15 cellular contexts compared by ENCODE assay signal in the genomic region with DNA sequence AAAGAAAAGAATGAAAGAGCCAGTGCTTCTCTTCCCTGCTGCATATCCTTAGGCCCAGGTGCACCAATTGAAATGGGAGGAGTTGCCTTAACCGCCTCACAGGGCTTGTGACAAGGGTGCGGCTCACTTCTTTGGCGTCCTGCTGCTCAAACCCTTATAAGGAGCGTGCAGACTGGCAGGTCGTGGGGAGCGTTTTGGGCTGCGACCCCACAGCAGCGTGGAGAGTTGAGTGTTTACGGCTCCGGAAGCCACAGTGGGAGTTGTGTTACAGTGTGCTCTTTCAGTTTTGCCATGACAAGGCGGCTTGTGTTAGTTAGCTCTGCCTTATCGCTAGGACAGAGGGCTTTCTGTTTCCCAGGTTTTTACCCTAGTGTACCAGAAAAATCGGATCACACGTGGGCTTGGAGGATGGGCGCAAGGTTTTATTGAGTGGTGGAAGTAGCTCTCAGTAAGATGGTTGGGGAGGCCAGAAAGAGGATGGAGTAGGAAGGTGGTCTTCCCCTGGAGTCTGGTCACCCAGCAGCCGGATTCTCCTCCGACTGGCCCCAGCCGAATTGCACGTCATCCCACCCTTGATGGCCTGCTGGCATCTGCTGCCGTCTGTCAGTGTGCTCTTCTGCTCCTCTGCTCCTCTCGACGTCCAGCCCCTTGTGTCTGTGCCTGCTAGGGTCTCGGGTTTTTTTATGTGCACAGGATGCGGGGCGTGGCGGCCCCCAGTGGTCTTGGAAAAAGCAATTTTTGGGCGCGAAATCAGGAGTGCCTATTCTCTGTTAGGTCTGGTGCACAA.
A peak's percentile ranks its signal among the peaks of the same experiment; 100 is the strongest.
DNase-seq lines count a peak whose midpoint lies in the region; ATAC-seq, FAIRE-seq and TF ChIP-seq lines count a peak whose summit lies in the region.
"Had no signal": no experiment of that assay in that cellular context is flagged by ENCODE, and none has a peak within 500 bp of the region (broad histone marks: within the 10 kb centered on the region; RNA-seq: fewer than 3 reads in every experiment).

No MANE protein-coding gene starts in this region.

- WGBS in GM12878 (ENCODE audit: insufficient coverage, insufficient replicate concordance, low lambda C conversion rate, missing lambda C conversion rate) = 45% methylated on average over 28 of the region's 28 CpGs

- no peak for TF ChIP-seq POLR2A in GM12878 (IDR thresholded peaks at IDR 0.05; ENCODE audit: low read depth, low read length)

- POLR2A ChIA-PET in GM12878 (lab: Charles Lee) (no interaction called here), HEK293T (lab: Yijun Ruan, JAX) (no interaction called here)

- H3K4me3 Mint-ChIP-seq in activated naive CD8-positive, alpha-beta T cell treated with anti-CD3 and anti-CD28 coated beads for 36 hours = no peak overlapping the region
- H3K4me3 Mint-ChIP-seq in activated naive CD8-positive, alpha-beta T cell treated with anti-CD3 and anti-CD28 coated beads, Interleukin-2, amount 50 U/mL, for 24 hours = no peak overlapping the region
- H3K4me3 Mint-ChIP-seq: activated CD4-positive, alpha-beta memory T cell treated with anti-CD3 and anti-CD28 coated beads, Interleukin-2, amount 10 ng/mL, durations not matched to agents 7 days and 5 days; neural crest cell; type B pancreatic cell had no signal

- no peaks in the 10 kb centered on the region for H3K36me3 ChIP-seq in GM12878 (ENCODE audit: control insufficient read depth in 2 of 2, insufficient read depth in 2 of 2, low read length in 1 of 2)
- H3K36me3 ChIP-seq: Peyer's patch had no signal

- intact Hi-C loops in GM12878 (cut with micrococcal nuclease; ENCODE audit: unreplicated experiment) = no loop called here

- peaks cover 2% of the 10 kb centered on the region for H3K9me3 Mint-ChIP-seq in activated naive CD8-positive, alpha-beta T cell treated with anti-CD3 and anti-CD28 coated beads for 36 hours
- peaks cover 13% of the 10 kb centered on the region for H3K9me3 Mint-ChIP-seq in activated naive CD8-positive, alpha-beta T cell treated with anti-CD3 and anti-CD28 coated beads, Interleukin-2, amount 50 U/mL, for 24 hours
- H3K9me3 Mint-ChIP-seq: activated CD4-positive, alpha-beta memory T cell treated with anti-CD3 and anti-CD28 coated beads, Interleukin-2, amount 10 ng/mL, durations not matched to agents 7 days and 5 days had no signal

- no peak for FAIRE-seq in GM12878 (lab: Jason Lieb, UNC)

- no peaks in the 10 kb centered on the region for H3K36me3 Mint-ChIP-seq in activated naive CD8-positive, alpha-beta T cell treated with anti-CD3 and anti-CD28 coated beads for 36 hours
- H3K36me3 Mint-ChIP-seq in activated naive CD8-positive, alpha-beta T cell treated with anti-CD3 and anti-CD28 coated beads, Interleukin-2, amount 50 U/mL, for 24 hours (ENCODE audit: low read depth) = no peaks in the 10 kb centered on the region
- H3K36me3 Mint-ChIP-seq: type B pancreatic cell had no signal

- H4K20me1 ChIP-seq in GM12878 (ENCODE audit: control insufficient read depth, insufficient read depth) = no peaks in the 10 kb centered on the region

- no peak overlapping the region for H3K27ac ChIP-seq in GM12878 (ENCODE audit: control insufficient read depth, insufficient read depth)
- H3K27ac ChIP-seq: Peyer's patch had no signal

- no peak overlapping the region for H3K4me3 ChIP-seq in GM12878
- H3K4me3 ChIP-seq: Peyer's patch had no signal

- in situ Hi-C loops in GM12878 (cut with MboI) = no loop called here

- TF ChIP-seq RAD21 in GM12878 (IDR thresholded peaks at IDR 0.05; ENCODE audit: insufficient read depth, low read depth, low read length) = no peak

- no peak for TF ChIP-seq EP300 in GM12878 (IDR thresholded peaks at IDR 0.05; ENCODE audit: borderline replicate concordance in 1 of 2, control insufficient read depth in 1 of 2, low read depth in 2 of 2, low read length in 2 of 2)

- SMC1A ChIA-PET in GM12878 (lab: Charles Lee; ENCODE audit: uncharacterized antibody, unreplicated experiment) = no interaction called here

- DNase-seq in activated naive CD8-positive, alpha-beta T cell treated with anti-CD3 and anti-CD28 coated beads for 36 hours = peak; percentile 22
- no peak for DNase-seq in activated naive CD8-positive, alpha-beta T cell treated with anti-CD3 and anti-CD28 coated beads, Interleukin-2, amount 50 U/mL, for 24 hours
- DNase-seq in GM12878 (ENCODE audit: low read depth, low spot score) (no peak), medulla oblongata (ENCODE audit: extremely low spot score) (peak; percentile 77), kidney glomerular epithelial cell (lab: John Stamatoyannopoulos, UW) (no peak), HEK293T (ENCODE audit: extremely low spot score) (no peak), HuH-7.5 (ENCODE audit: low spot score) (no peak)
- no peak for DNase-seq in stimulated activated CD8-positive, alpha-beta memory T cell treated with anti-CD3 and anti-CD28 coated beads, Interleukin-4, amount 100 ng/mL, for 48 hours
- DNase-seq: activated CD4-positive, alpha-beta memory T cell treated with anti-CD3 and anti-CD28 coated beads, Interleukin-2, amount 10 ng/mL, durations not matched to agents 7 days and 5 days; activated naive CD4-positive, alpha-beta T cell treated with anti-CD3 and anti-CD28 coated beads, Interleukin-2, amount 50 U/mL, for 16 hours; cerebellar nuclear complex; Karpas-422 had no signal

- no peaks in the 10 kb centered on the region for H3K4me1 ChIP-seq in GM12878 (ENCODE audit: control insufficient read depth, insufficient read depth, low read length)
- H3K4me1 ChIP-seq: Peyer's patch had no signal

- H3K27me3 ChIP-seq in GM12878 (replicated peaks in 1 of 2; ENCODE audit: control insufficient read depth in 2 of 2, insufficient read depth in 2 of 2, low read length in 1 of 2) = no peaks in the 10 kb centered on the region
- H3K27me3 ChIP-seq: Peyer's patch had no signal

- no peak overlapping the region for H3K27ac Mint-ChIP-seq in activated naive CD8-positive, alpha-beta T cell treated with anti-CD3 and anti-CD28 coated beads for 36 hours
- no peak overlapping the region for H3K27ac Mint-ChIP-seq in activated naive CD8-positive, alpha-beta T cell treated with anti-CD3 and anti-CD28 coated beads, Interleukin-2, amount 50 U/mL, for 24 hours
- H3K27ac Mint-ChIP-seq: activated CD4-positive, alpha-beta memory T cell treated with anti-CD3 and anti-CD28 coated beads, Interleukin-2, amount 10 ng/mL, durations not matched to agents 7 days and 5 days; type B pancreatic cell had no signal

- no peak for TF ChIP-seq CTCF in GM12878 (IDR thresholded peaks at IDR 0.05 in 2 of 3, conservative IDR thresholded peaks at IDR 0.05 in 1 of 3; ENCODE audit: control insufficient read depth in 2 of 3, extremely low read depth in 1 of 3, insufficient read depth in 1 of 3, low read depth in 3 of 3, low read length in 3 of 3)

- H2AFZ ChIP-seq in GM12878 (ENCODE audit: control insufficient read depth, low read depth, low read length) = no peak overlapping the region

- no peak for ATAC-seq in activated naive CD8-positive, alpha-beta T cell treated with anti-CD3 and anti-CD28 coated beads, Interleukin-2, amount 50 U/mL, for 24 hours
- ATAC-seq in GM12878 = peak; percentile 34; the same call in 1 of the 3 replicates

- H3K9me3 ChIP-seq in GM12878 (replicated peaks; ENCODE audit: control insufficient read depth, insufficient read depth, low read length) = no peaks in the 10 kb centered on the region
- H3K9me3 ChIP-seq: Peyer's patch had no signal

- no peak overlapping the region for H3K4me2 ChIP-seq in GM12878 (ENCODE audit: control insufficient read depth, insufficient read depth)

- CTCF ChIA-PET in GM12878 (lab: Yijun Ruan, JAX) (no interaction called here), HEK293T (lab: Yijun Ruan, JAX) (no interaction called here)

- H3K27me3 Mint-ChIP-seq in activated naive CD8-positive, alpha-beta T cell treated with anti-CD3 and anti-CD28 coated beads for 36 hours = no peaks in the 10 kb centered on the region
- no peaks in the 10 kb centered on the region for H3K27me3 Mint-ChIP-seq in activated naive CD8-positive, alpha-beta T cell treated with anti-CD3 and anti-CD28 coated beads, Interleukin-2, amount 50 U/mL, for 24 hours
- H3K27me3 Mint-ChIP-seq: activated CD4-positive, alpha-beta memory T cell treated with anti-CD3 and anti-CD28 coated beads, Interleukin-2, amount 10 ng/mL, durations not matched to agents 7 days and 5 days; type B pancreatic cell had no signal

- RAD21 ChIA-PET in GM12878 (lab: Charles Lee; ENCODE audit: unreplicated experiment) = no interaction called here

- H3K79me2 ChIP-seq in GM12878 (ENCODE audit: control insufficient read depth, insufficient read depth, low read length) = no peaks in the 10 kb centered on the region

- no TSS peak for BruUV-seq in GM12878 (replicated peaks; lab: Mats Ljungman, UMichigan)

- no peaks in the 10 kb centered on the region for H3K4me1 Mint-ChIP-seq in activated naive CD8-positive, alpha-beta T cell treated with anti-CD3 and anti-CD28 coated beads for 36 hours
- H3K4me1 Mint-ChIP-seq in activated naive CD8-positive, alpha-beta T cell treated with anti-CD3 and anti-CD28 coated beads, Interleukin-2, amount 50 U/mL, for 24 hours = no peaks in the 10 kb centered on the region
- H3K4me1 Mint-ChIP-seq: activated CD4-positive, alpha-beta memory T cell treated with anti-CD3 and anti-CD28 coated beads, Interleukin-2, amount 10 ng/mL, durations not matched to agents 7 days and 5 days had no signal

- no peak overlapping the region for H3K9ac ChIP-seq in GM12878 (ENCODE audit: control insufficient read depth, insufficient read depth, low read length)

TF ChIP-seq in GM12878, 131 proteins besides CTCF, POLR2A, EP300 and RAD21:
- TF ChIP-seq SP1 (IDR thresholded peaks at IDR 0.05; ENCODE audit: low read depth, low read length) = no peak
- no peak for TF ChIP-seq SUPT20H (IDR thresholded peaks at IDR 0.05; ENCODE audit: borderline replicate concordance, control insufficient read depth, low read depth, low read length)
- TF ChIP-seq ZNF274 (IDR thresholded peaks at IDR 0.05; ENCODE audit: insufficient read depth, insufficient read length) = no peak
- no peak for TF ChIP-seq TCF7 (IDR thresholded peaks at IDR 0.05; ENCODE audit: borderline replicate concordance)
- TF ChIP-seq SMARCA5 (IDR thresholded peaks at IDR 0.05) = no peak
- no peak for TF ChIP-seq ZNF24 (IDR thresholded peaks at IDR 0.05)
- no peak for TF ChIP-seq TARDBP (IDR thresholded peaks at IDR 0.05; ENCODE audit: borderline replicate concordance)

TF ChIP-seq in HEK293T, 16 proteins besides CTCF, POLR2A, EP300 and RAD21 (continues in another document):
- TF ChIP-seq FOXA1 (IDR thresholded peaks at IDR 0.05) (no peak), CTBP1 (IDR thresholded peaks at IDR 0.05; ENCODE audit: borderline replicate concordance) (no peak), LEF1 (IDR thresholded peaks at IDR 0.05; ENCODE audit: borderline replicate concordance) (no peak), ARNT (IDR thresholded peaks at IDR 0.05) (no peak), L3MBTL2 (conservative IDR thresholded peaks at IDR 0.05) (no peak), NFRKB (IDR thresholded peaks at IDR 0.05) (no peak), SUZ12 (IDR thresholded peaks at IDR 0.05) (no peak), ELF4 (IDR thresholded peaks at IDR 0.05) (no peak), ZNF384 (IDR thresholded peaks at IDR 0.05) (no peak)

Comparison
In these comparisons a context has a peak if more than half of its experiments do, and no peak if none do; other contexts are left out.
1. DNase-seq: peak in activated naive CD8-positive, alpha-beta T cell treated with anti-CD3 and anti-CD28 coated beads for 36 hours (single experiment) and medulla oblongata (single experiment); none in activated naive CD8-positive, alpha-beta T cell treated with anti-CD3 and anti-CD28 coated beads, Interleukin-2, amount 50 U/mL, for 24 hours (single experiment), GM12878 (single experiment), stimulated activated CD8-positive, alpha-beta memory T cell treated with anti-CD3 and anti-CD28 coated beads, Interleukin-4, amount 100 ng/mL, for 48 hours (single experiment), kidney glomerular epithelial cell (single experiment), HEK293T (single experiment) and HuH-7.5 (single experiment).